In the genomic region with DNA sequence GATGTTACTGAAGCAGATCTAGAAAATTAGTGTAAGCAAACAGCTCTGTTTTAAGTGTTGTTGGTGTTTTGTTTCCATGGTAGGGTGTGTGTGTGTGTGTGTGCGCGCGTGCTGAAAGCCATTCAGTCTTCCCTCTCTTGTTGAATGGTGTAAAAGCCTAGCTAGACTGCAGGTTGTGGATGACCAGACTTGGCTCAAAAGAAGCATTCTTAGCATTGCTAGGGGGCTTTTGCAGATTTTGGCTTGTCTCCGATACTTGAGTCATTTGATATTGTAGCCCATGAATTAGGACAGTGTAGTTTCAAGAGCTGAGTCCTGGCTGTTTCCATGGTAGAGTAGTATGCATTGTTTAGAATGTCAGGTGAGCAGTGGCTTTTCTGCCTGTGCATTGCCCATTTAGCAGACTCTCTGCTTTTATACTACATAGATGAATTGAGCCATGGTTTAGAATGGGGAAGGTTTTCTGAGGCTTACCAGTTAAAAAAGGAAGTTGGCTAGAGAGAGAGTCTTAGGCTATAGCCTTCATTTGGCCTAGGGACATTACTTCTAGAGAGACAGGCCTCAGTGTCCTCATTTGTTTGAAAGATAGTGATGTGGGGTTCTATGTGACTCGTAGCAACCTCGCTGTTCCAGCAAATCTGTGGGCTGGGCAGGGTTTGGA, we compare ENCODE assay signal across 14 cellular contexts.
A peak's percentile ranks its signal among the peaks of the same experiment; 100 is the strongest.
DNase-seq lines count a peak whose midpoint lies in the region; ATAC-seq and TF ChIP-seq lines count a peak whose summit lies in the region.
"Had no signal": no experiment of that assay in that cellular context is flagged by ENCODE, and none has a peak within 500 bp of the region (broad histone marks: within the 10 kb centered on the region; RNA-seq: fewer than 3 reads in every experiment).

No MANE protein-coding gene starts in this region.

- ATAC-seq in GM21390 (IDR thresholded peaks at IDR 0.05; ENCODE audit: unreplicated experiment) = no peak
- ATAC-seq in Right ventricle myocardium inferior = no peak
- ATAC-seq: body of pancreas had no signal

- H3K27ac ChIP-seq in brain microvascular endothelial cell (no peak overlapping the region), neutrophil (peak overlapping the region; percentile 22)
- H3K27ac ChIP-seq: body of pancreas, heart left ventricle, RWPE1 had no signal

- H3K9me3 ChIP-seq in neutrophil = no peaks in the 10 kb centered on the region
- H3K9me3 ChIP-seq: body of pancreas, heart left ventricle had no signal

- in situ Hi-C loops in brain microvascular endothelial cell (cut with HindIII; ENCODE audit: low pct_ligation_motif_present, low sequenced_read_pairs) = no loop called here

- TF ChIP-seq CTCF in brain microvascular endothelial cell (IDR thresholded peaks at IDR 0.05; ENCODE audit: low read depth, low read length, missing control alignments) = no peak
- no peak for TF ChIP-seq CTCF in neutrophil (IDR thresholded peaks at IDR 0.05)

- H3K4me3 ChIP-seq in brain microvascular endothelial cell (ENCODE audit: low read depth, low read length) = no peak overlapping the region
- no peak overlapping the region for H3K4me3 ChIP-seq in neutrophil (ENCODE audit: low read depth in 1 of 2, low read length in 1 of 2)
- H3K4me3 ChIP-seq: body of pancreas, heart left ventricle had no signal

- H3K4me1 ChIP-seq in neutrophil (ENCODE audit: control insufficient read depth in 1 of 2, insufficient read depth in 1 of 2, low read depth in 1 of 2, low read length in 1 of 2) = peaks cover 5 to 14% of the 10 kb centered on the region in 2 experiments

- intact Hi-C loops in Right ventricle myocardium inferior (cut with DNase I) = no loop called here

- H3K36me3 ChIP-seq in brain microvascular endothelial cell (replicated peaks) = no peaks in the 10 kb centered on the region
- H3K36me3 ChIP-seq in neutrophil = no peaks in the 10 kb centered on the region

- no peaks in the 10 kb centered on the region for H3K27me3 ChIP-seq in brain microvascular endothelial cell (replicated peaks)
- no peaks in the 10 kb centered on the region for H3K27me3 ChIP-seq in neutrophil
- H3K27me3 ChIP-seq: body of pancreas, heart left ventricle had no signal

- DNase-seq in DMS53 (lab: John Stamatoyannopoulos, UW) (peak; percentile 16), DMS53 treated with DMSO at 0.1 percent for 48 hours (lab: John Stamatoyannopoulos, UW; ENCODE audit: unreplicated experiment) (no peak), MV-4-11 (lab: John Stamatoyannopoulos, UW) (peak; percentile 64), brain microvascular endothelial cell (peak; percentile 68), Right ventricle myocardium inferior (ENCODE audit: missing footprints) (no peak)
- DNase-seq in stimulated activated CD4-positive, alpha-beta T cell treated with anti-CD3 and anti-CD28 coated beads, Interleukin-12 subunit alpha, Interleukin-12 subunit beta, amount 100 ng/mL, for 4 hours = no peak
- DNase-seq: 8988T; heart left ventricle; naive B cell; stimulated activated CD4-positive, alpha-beta T cell treated with anti-CD3 and anti-CD28 coated beads, Interleukin-4, amount 100 ng/mL, for 24 hours had no signal

Comparison
In these comparisons a context has a peak if more than half of its experiments do, and no peak if none do; other contexts are left out.
1. DNase-seq: peak in DMS53 (single experiment), MV-4-11 (single experiment) and brain microvascular endothelial cell (single experiment); none in DMS53 treated with DMSO at 0.1 percent for 48 hours (single experiment), Right ventricle myocardium inferior (single experiment) and stimulated activated CD4-positive, alpha-beta T cell treated with anti-CD3 and anti-CD28 coated beads, Interleukin-12 subunit alpha, Interleukin-12 subunit beta, amount 100 ng/mL, for 4 hours (single experiment).